In the genomic region with DNA sequence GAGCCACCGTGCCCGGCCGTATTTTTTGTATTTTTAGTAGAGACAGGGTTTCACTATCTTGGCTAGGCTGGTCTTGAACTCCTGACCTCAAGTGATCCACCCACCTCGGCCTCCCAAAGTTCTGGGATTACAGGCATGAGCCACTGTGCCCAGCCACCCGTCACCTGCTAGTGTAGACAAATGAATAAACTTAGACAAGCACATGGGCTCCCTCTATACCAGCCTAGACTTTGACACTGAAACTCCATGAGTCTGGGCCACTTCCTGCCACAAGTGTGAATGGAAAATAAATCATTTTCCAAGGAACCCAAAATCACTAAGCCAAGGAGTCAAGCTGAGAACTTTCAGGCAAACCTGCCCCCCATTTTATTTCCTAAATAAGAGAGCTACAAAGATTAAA, we compare ENCODE assay signal across 8 cellular contexts. TPM values are rescaled to one million over a fixed set of nuclear protein-coding genes. Genes with fewer than 3 reads are reported as not detected.
DNase-seq lines count a peak whose midpoint lies in the region; ATAC-seq and TF ChIP-seq lines count a peak whose summit lies in the region.

No MANE protein-coding gene starts in this region.

- TF ChIP-seq CTCF in endothelial cell (IDR thresholded peaks at IDR 0.05; ENCODE audit: unreplicated experiment): no peak

- peaks cover 7% of the 10 kb centered on the region for H3K9me3 Mint-ChIP-seq in T-helper 1 cell treated with Interleukin-12 subunit alpha and Interleukin-12 subunit beta and Interleukin-4 antibody, amounts not matched to agents 30 μg/mL and 1 μg/mL, for 36 hours
- peaks cover 9% of the 10 kb centered on the region for H3K9me3 Mint-ChIP-seq in activated CD4-positive, alpha-beta T cell treated with anti-CD3 and anti-CD28 coated beads, Interleukin-2, amount 10 ng/mL, durations not matched to agents 7 days and 5 days
- H3K9me3 Mint-ChIP-seq in endothelial cell (ENCODE audit: unreplicated experiment): no peaks in the 10 kb centered on the region
- peaks cover 6% of the 10 kb centered on the region for H3K9me3 Mint-ChIP-seq in stimulated activated effector memory CD8-positive, alpha-beta T cell treated with anti-CD3 and anti-CD28 coated beads, Interleukin-12 subunit alpha, Interleukin-12 subunit beta, amount 100 ng/mL, for 72 hours

- DNase-seq in T-helper 1 cell (no peak), endothelial cell (ENCODE audit: low spot score) (no peak), sciatic nerve (ENCODE audit: low spot score) (no peak), NCI-H1092 treated with DMSO at 0.1 percent for 48 hours (lab: John Stamatoyannopoulos, UW) (no peak)
- DNase-seq in activated CD4-positive, alpha-beta T cell treated with anti-CD3 and anti-CD28 coated beads, Interleukin-2, amount 10 ng/mL, durations not matched to agents 7 days and 5 days: no peak
- DNase-seq in stimulated activated effector memory CD8-positive, alpha-beta T cell treated with anti-CD3 and anti-CD28 coated beads, Interleukin-12 subunit alpha, Interleukin-12 subunit beta, amount 100 ng/mL, for 72 hours (ENCODE audit: low spot score in 2 of 2): no peak
- DNase-seq in activated effector memory CD4-positive, alpha-beta T cell treated with Interleukin-2 at 50 U/mL for 16 hours: no peak

- peak overlapping the region; percentile 63 for H3K4me3 Mint-ChIP-seq in T-helper 1 cell treated with Interleukin-12 subunit alpha and Interleukin-12 subunit beta and Interleukin-4 antibody, amounts not matched to agents 30 μg/mL and 1 μg/mL, for 36 hours
- H3K4me3 Mint-ChIP-seq in activated CD4-positive, alpha-beta T cell treated with anti-CD3 and anti-CD28 coated beads, Interleukin-2, amount 10 ng/mL, durations not matched to agents 7 days and 5 days: peak overlapping the region; percentile 35
- no peak overlapping the region for H3K4me3 Mint-ChIP-seq in endothelial cell (ENCODE audit: unreplicated experiment)
- H3K4me3 Mint-ChIP-seq in stimulated activated effector memory CD8-positive, alpha-beta T cell treated with anti-CD3 and anti-CD28 coated beads, Interleukin-12 subunit alpha, Interleukin-12 subunit beta, amount 100 ng/mL, for 72 hours: peak overlapping the region; percentile 35

- POLR2A ChIA-PET in activated CD4-positive, alpha-beta T cell treated with anti-CD3 and anti-CD28 coated beads, Interleukin-2, amount 10 ng/mL, durations not matched to agents 7 days and 5 days (lab: Charles Lee): interaction anchor here (1.2 kb wide), 1 partner anchor 28 kb away, joined by 4 read pairs; no protein-coding TSS in a partner anchor

- peaks cover 31% of the 10 kb centered on the region for H3K36me3 Mint-ChIP-seq in T-helper 1 cell treated with Interleukin-12 subunit alpha and Interleukin-12 subunit beta and Interleukin-4 antibody, amounts not matched to agents 30 μg/mL and 1 μg/mL, for 36 hours (ENCODE audit: low read depth)
- H3K36me3 Mint-ChIP-seq in activated CD4-positive, alpha-beta T cell treated with anti-CD3 and anti-CD28 coated beads, Interleukin-2, amount 10 ng/mL, durations not matched to agents 7 days and 5 days (ENCODE audit: low read depth): peaks cover 48% of the 10 kb centered on the region
- peaks cover 15% of the 10 kb centered on the region for H3K36me3 Mint-ChIP-seq in endothelial cell (ENCODE audit: low read depth, unreplicated experiment)
- peaks cover 46% of the 10 kb centered on the region for H3K36me3 Mint-ChIP-seq in stimulated activated effector memory CD8-positive, alpha-beta T cell treated with anti-CD3 and anti-CD28 coated beads, Interleukin-12 subunit alpha, Interleukin-12 subunit beta, amount 100 ng/mL, for 72 hours

- no peak for ATAC-seq in stimulated activated effector memory CD8-positive, alpha-beta T cell treated with anti-CD3 and anti-CD28 coated beads, Interleukin-12 subunit alpha, Interleukin-12 subunit beta, amount 100 ng/mL, for 72 hours
- no peak for ATAC-seq in sciatic nerve

- no peaks in the 10 kb centered on the region for H3K27me3 Mint-ChIP-seq in T-helper 1 cell treated with Interleukin-12 subunit alpha and Interleukin-12 subunit beta and Interleukin-4 antibody, amounts not matched to agents 30 μg/mL and 1 μg/mL, for 36 hours (ENCODE audit: low read depth)
- no peaks in the 10 kb centered on the region for H3K27me3 Mint-ChIP-seq in activated CD4-positive, alpha-beta T cell treated with anti-CD3 and anti-CD28 coated beads, Interleukin-2, amount 10 ng/mL, durations not matched to agents 7 days and 5 days
- peaks cover 9% of the 10 kb centered on the region for H3K27me3 Mint-ChIP-seq in endothelial cell (ENCODE audit: unreplicated experiment)

- CTCF ChIA-PET in activated CD4-positive, alpha-beta T cell treated with anti-CD3 and anti-CD28 coated beads, Interleukin-2, amount 10 ng/mL, durations not matched to agents 7 days and 5 days (lab: Charles Lee): interaction anchor here (0.7 to 2.6 kb wide), 5 partner anchors 11 to 50 kb away, joined by 4 to 9 read pairs (median 4); a partner anchor contains a TSS

- H3K27ac Mint-ChIP-seq in T-helper 1 cell treated with Interleukin-12 subunit alpha and Interleukin-12 subunit beta and Interleukin-4 antibody, amounts not matched to agents 30 μg/mL and 1 μg/mL, for 36 hours: peak overlapping the region; percentile 93
- H3K27ac Mint-ChIP-seq in activated CD4-positive, alpha-beta T cell treated with anti-CD3 and anti-CD28 coated beads, Interleukin-2, amount 10 ng/mL, durations not matched to agents 7 days and 5 days: peak overlapping the region; percentile 91
- H3K27ac Mint-ChIP-seq in endothelial cell (ENCODE audit: unreplicated experiment): peak overlapping the region; percentile 92
- H3K27ac Mint-ChIP-seq in stimulated activated effector memory CD8-positive, alpha-beta T cell treated with anti-CD3 and anti-CD28 coated beads, Interleukin-12 subunit alpha, Interleukin-12 subunit beta, amount 100 ng/mL, for 72 hours: peak overlapping the region; percentile 82

- peaks cover 49% of the 10 kb centered on the region for H3K4me1 Mint-ChIP-seq in T-helper 1 cell treated with Interleukin-12 subunit alpha and Interleukin-12 subunit beta and Interleukin-4 antibody, amounts not matched to agents 30 μg/mL and 1 μg/mL, for 36 hours (ENCODE audit: low read depth)
- peaks cover 64% of the 10 kb centered on the region for H3K4me1 Mint-ChIP-seq in activated CD4-positive, alpha-beta T cell treated with anti-CD3 and anti-CD28 coated beads, Interleukin-2, amount 10 ng/mL, durations not matched to agents 7 days and 5 days
- peaks cover 46% of the 10 kb centered on the region for H3K4me1 Mint-ChIP-seq in endothelial cell (ENCODE audit: unreplicated experiment)
- H3K4me1 Mint-ChIP-seq in stimulated activated effector memory CD8-positive, alpha-beta T cell treated with anti-CD3 and anti-CD28 coated beads, Interleukin-12 subunit alpha, Interleukin-12 subunit beta, amount 100 ng/mL, for 72 hours: peaks cover 43% of the 10 kb centered on the region

- intact Hi-C loops in sciatic nerve (cut with DNase I): no loop called here

RNA-seq across cellular contexts. Expression of a gene that starts 27.0 kb away (rescaled TPM):
- 1,000 to 10,000 TPM; 4,825 to 5,097 TPM for total RNA-seq in activated CD4-positive, alpha-beta T cell treated with anti-CD3 and anti-CD28 coated beads, Interleukin-2, amount 10 ng/mL, durations not matched to agents 7 days and 5 days
- 7,126 TPM for total RNA-seq in endothelial cell (ENCODE audit: unreplicated experiment)
- total RNA-seq in sciatic nerve: 3,518 TPM

RNA-seq across cellular contexts. Expression of a gene that starts 50.2 kb away (rescaled TPM):
- 10 to 100 TPM; 20.6 to 21.2 TPM for total RNA-seq in activated CD4-positive, alpha-beta T cell treated with anti-CD3 and anti-CD28 coated beads, Interleukin-2, amount 10 ng/mL, durations not matched to agents 7 days and 5 days
- 21.9 TPM for total RNA-seq in endothelial cell (ENCODE audit: unreplicated experiment)
- 28.8 TPM for total RNA-seq in sciatic nerve
